In genomic region chr7:33722383-33723096, GRCh38 we compare ENCODE assay signal across 1 cellular context.
A peak's percentile ranks its signal among the peaks of the same experiment; 100 is the strongest.
TF ChIP-seq lines count a peak whose summit lies in the region.

No MANE protein-coding gene starts in this region.

TF ChIP-seq in HEK293, 187 proteins besides CTCF, POLR2A, EP300 and RAD21 (continued from another document):
- TF ChIP-seq MYNN (tag by site-specific recombination; IDR thresholded peaks at IDR 0.05; ENCODE audit: borderline replicate concordance) (no peak), HOXD13 (CRISPR knock-in tag; IDR thresholded peaks at IDR 0.05; ENCODE audit: borderline replicate concordance) (no peak), SP2 (tag by site-specific recombination; IDR thresholded peaks at IDR 0.05) (0 out of 2 replicates have a peak, but pooled peaks have one; percentile 16), ZNF140 (tag by site-specific recombination; IDR thresholded peaks at IDR 0.05) (no peak), ZFP69B (tag by site-specific recombination; IDR thresholded peaks at IDR 0.05) (no peak), ZNF221 (tag by site-specific recombination; IDR thresholded peaks at IDR 0.05; ENCODE audit: borderline replicate concordance) (no peak), ZNF10 (tag by site-specific recombination; IDR thresholded peaks at IDR 0.05) (no peak), GLIS1 (tag by site-specific recombination; IDR thresholded peaks at IDR 0.05) (peak; percentile 84), ZNF626 (tag by site-specific recombination; IDR thresholded peaks at IDR 0.05) (no peak), ZSCAN30 (tag by site-specific recombination; IDR thresholded peaks at IDR 0.05) (no peak), ZSCAN5A (tag by site-specific recombination; IDR thresholded peaks at IDR 0.05) (no peak), ZNF571 (tag by site-specific recombination; IDR thresholded peaks at IDR 0.05) (no peak), TSHZ1 (tag by site-specific recombination; IDR thresholded peaks at IDR 0.05; ENCODE audit: borderline replicate concordance) (peak; percentile 73), ZNF280C (tag by site-specific recombination; IDR thresholded peaks at IDR 0.05) (no peak), SALL2 (tag by site-specific recombination; IDR thresholded peaks at IDR 0.05; ENCODE audit: borderline replicate concordance) (no peak), SCRT1 (tag by site-specific recombination; IDR thresholded peaks at IDR 0.05; ENCODE audit: borderline replicate concordance) (no peak), ZNF830 (tag by site-specific recombination; IDR thresholded peaks at IDR 0.05; ENCODE audit: low read depth) (no peak), ZNF48 (tag by site-specific recombination; IDR thresholded peaks at IDR 0.05) (no peak), ZFHX2 (tag by site-specific recombination; conservative IDR thresholded peaks at IDR 0.05) (peak; percentile 51; the same call in 1 of the 2 replicates), ZNF654 (tag by site-specific recombination; IDR thresholded peaks at IDR 0.05; ENCODE audit: low read depth) (no peak), ZNF280D (tag by site-specific recombination; IDR thresholded peaks at IDR 0.05) (no peak), ZNF324 (tag by site-specific recombination; IDR thresholded peaks at IDR 0.05) (no peak), BCL11A (tag by site-specific recombination; IDR thresholded peaks at IDR 0.05; ENCODE audit: low read depth) (no peak), ZNF114 (tag by site-specific recombination; IDR thresholded peaks at IDR 0.05) (no peak), ZNF791 (tag by site-specific recombination; IDR thresholded peaks at IDR 0.05) (no peak), ZNF585B (tag by site-specific recombination; IDR thresholded peaks at IDR 0.05) (no peak), FEZF1 (tag by site-specific recombination; IDR thresholded peaks at IDR 0.05) (peak; percentile 76), ZNF610 (tag by site-specific recombination; IDR thresholded peaks at IDR 0.05; ENCODE audit: borderline replicate concordance) (peak; percentile 44; the same call in 1 of the 2 replicates), ZNF133 (tag by site-specific recombination; IDR thresholded peaks at IDR 0.05) (no peak), ZBTB8A (tag by site-specific recombination; IDR thresholded peaks at IDR 0.05) (no peak), EGR2 (tag by site-specific recombination; IDR thresholded peaks at IDR 0.05; ENCODE audit: low read depth) (peak; percentile 43), TCF7L2 (IDR thresholded peaks at IDR 0.05; ENCODE audit: borderline replicate concordance, low read depth, low read length) (peak; percentile 98), ZNF677 (tag by site-specific recombination; IDR thresholded peaks at IDR 0.05) (no peak), ZNF549 (tag by site-specific recombination; IDR thresholded peaks at IDR 0.05) (no peak), HIC1 (tag by site-specific recombination; IDR thresholded peaks at IDR 0.05) (0 out of 2 replicates have a peak, but pooled peaks have one; percentile 49), ZBTB44 (tag by site-specific recombination; IDR thresholded peaks at IDR 0.05) (no peak), ZNF19 (tag by site-specific recombination; IDR thresholded peaks at IDR 0.05; ENCODE audit: low read depth) (no peak), ATF2 (tag by site-specific recombination; IDR thresholded peaks at IDR 0.05; ENCODE audit: low read depth) (peak; percentile 97)
